2 cellular contexts compared by ENCODE assay signal in the genomic region with DNA sequence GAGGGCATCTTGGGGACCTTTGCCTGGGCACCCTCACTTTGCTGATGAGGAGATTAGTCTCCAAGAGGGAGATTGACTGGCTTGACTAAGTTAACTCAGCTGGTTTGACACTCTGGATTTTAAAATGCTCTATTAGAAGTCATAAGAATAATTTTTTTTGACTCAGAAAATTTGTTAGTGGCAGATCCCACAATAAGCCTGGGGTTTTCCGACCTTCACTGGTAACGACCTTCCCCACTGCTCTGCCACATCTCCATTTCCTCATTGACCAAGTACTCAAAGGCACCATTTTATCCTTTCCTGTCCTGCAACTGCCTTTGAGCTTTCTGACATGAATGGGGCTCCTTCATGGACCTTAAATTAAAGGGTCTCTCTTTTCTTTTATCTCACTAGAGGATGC.
TF ChIP-seq lines count a peak whose summit lies in the region.

No MANE protein-coding gene starts in this region.

TF ChIP-seq in SK-N-SH, 30 proteins besides CTCF, POLR2A, EP300 and RAD21 (continued from another document):
- TF ChIP-seq SIN3A (IDR thresholded peaks at IDR 0.05; ENCODE audit: borderline replicate concordance, low read depth, low read length) (no peak), EZH2phosphoT487 (IDR thresholded peaks at IDR 0.05; ENCODE audit: borderline replicate concordance, low read depth) (no peak), MXI1 (IDR thresholded peaks at IDR 0.05; ENCODE audit: low read depth, low read length) (no peak), FOXM1 (IDR thresholded peaks at IDR 0.05; ENCODE audit: low read depth) (no peak), CHD2 (IDR thresholded peaks at IDR 0.05; ENCODE audit: low read length, partially characterized antibody) (no peak), MEF2A (IDR thresholded peaks at IDR 0.05; ENCODE audit: borderline replicate concordance, low read depth) (no peak), RFX5 (IDR thresholded peaks at IDR 0.05; ENCODE audit: low read length) (no peak), GATA2 (CRISPR knock-in tag; IDR thresholded peaks at IDR 0.05) (no peak), REST (IDR thresholded peaks at IDR 0.05; ENCODE audit: low read depth, low read length) (no peak)
- TF ChIP-seq, protein P1, sequence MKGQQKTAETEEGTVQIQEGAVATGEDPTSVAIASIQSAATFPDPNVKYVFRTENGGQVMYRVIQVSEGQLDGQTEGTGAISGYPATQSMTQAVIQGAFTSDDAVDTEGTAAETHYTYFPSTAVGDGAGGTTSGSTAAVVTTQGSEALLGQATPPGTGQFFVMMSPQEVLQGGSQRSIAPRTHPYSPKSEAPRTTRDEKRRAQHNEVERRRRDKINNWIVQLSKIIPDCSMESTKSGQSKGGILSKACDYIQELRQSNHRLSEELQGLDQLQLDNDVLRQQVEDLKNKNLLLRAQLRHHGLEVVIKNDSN (IDR thresholded peaks at IDR 0.05; ENCODE audit: borderline replicate concordance, low read depth) = no peak
TF ChIP-seq in SK-N-SH: peak in this region for 0.

TF ChIP-seq in SK-N-SH treated with all-trans-retinoic acid at 6 μM for 48 hours, 23 proteins besides CTCF, POLR2A, EP300 and RAD21 (continued from another document):
- TF ChIP-seq TSHZ2 (CRISPR knock-in tag; IDR thresholded peaks at IDR 0.05) (no peak), BACH2 (CRISPR knock-in tag; IDR thresholded peaks at IDR 0.05; ENCODE audit: borderline replicate concordance) (no peak), TCF4 (CRISPR knock-in tag; IDR thresholded peaks at IDR 0.05; ENCODE audit: borderline replicate concordance) (no peak), ZFP3 (CRISPR knock-in tag; IDR thresholded peaks at IDR 0.05) (no peak), ZNF70 (CRISPR knock-in tag; IDR thresholded peaks at IDR 0.05) (no peak), POU6F1 (CRISPR knock-in tag; IDR thresholded peaks at IDR 0.05; ENCODE audit: borderline replicate concordance, low read depth) (no peak), SNAI2 (CRISPR knock-in tag; IDR thresholded peaks at IDR 0.05) (no peak), GLIS3 (CRISPR knock-in tag; IDR thresholded peaks at IDR 0.05) (no peak), CSDC2 (CRISPR knock-in tag; IDR thresholded peaks at IDR 0.05) (no peak), ESRRG (CRISPR knock-in tag; IDR thresholded peaks at IDR 0.05) (no peak), PPARA (CRISPR knock-in tag; IDR thresholded peaks at IDR 0.05; ENCODE audit: borderline replicate concordance) (no peak), RARB (CRISPR knock-in tag; IDR thresholded peaks at IDR 0.05) (no peak), TOX (CRISPR knock-in tag; IDR thresholded peaks at IDR 0.05; ENCODE audit: borderline replicate concordance) (no peak)
- TF ChIP-seq, protein P2, sequence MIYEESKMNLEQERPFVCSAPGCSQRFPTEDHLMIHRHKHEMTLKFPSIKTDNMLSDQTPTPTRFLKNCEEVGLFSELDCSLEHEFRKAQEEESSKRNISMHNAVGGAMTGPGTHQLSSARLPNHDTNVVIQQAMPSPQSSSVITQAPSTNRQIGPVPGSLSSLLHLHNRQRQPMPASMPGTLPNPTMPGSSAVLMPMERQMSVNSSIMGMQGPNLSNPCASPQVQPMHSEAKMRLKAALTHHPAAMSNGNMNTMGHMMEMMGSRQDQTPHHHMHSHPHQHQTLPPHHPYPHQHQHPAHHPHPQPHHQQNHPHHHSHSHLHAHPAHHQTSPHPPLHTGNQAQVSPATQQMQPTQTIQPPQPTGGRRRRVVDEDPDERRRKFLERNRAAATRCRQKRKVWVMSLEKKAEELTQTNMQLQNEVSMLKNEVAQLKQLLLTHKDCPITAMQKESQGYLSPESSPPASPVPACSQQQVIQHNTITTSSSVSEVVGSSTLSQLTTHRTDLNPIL (CRISPR knock-in tag; IDR thresholded peaks at IDR 0.05; ENCODE audit: low read depth) = no peak
TF ChIP-seq in SK-N-SH treated with all-trans-retinoic acid at 6 μM for 48 hours: peak in this region for 0.
